Comparison of ENCODE assay signal across 35 cellular contexts in the genomic region with DNA sequence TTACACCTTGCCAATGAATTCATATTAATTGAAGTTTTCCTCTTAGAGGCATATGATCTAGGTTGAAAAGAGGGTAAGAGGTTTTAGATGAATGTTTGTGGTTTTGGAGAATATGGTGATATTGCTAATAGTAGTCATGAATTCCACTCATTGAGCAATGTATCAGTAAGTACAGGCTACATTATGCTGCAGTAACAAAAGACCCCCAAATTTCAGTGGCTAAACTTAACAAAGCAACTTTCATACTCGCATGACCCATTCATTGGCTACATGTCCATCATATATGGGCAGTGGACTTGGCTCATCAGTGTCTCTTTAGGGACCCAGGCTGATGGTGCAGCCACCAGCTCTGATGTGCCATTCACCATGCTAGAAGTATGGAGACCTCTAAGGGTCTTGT.
DNase-seq lines count a peak whose midpoint lies in the region; ATAC-seq, FAIRE-seq and TF ChIP-seq lines count a peak whose summit lies in the region.
"Had no signal": no experiment of that assay in that cellular context is flagged by ENCODE, and none has a peak within 500 bp of the region (broad histone marks: within the 10 kb centered on the region; RNA-seq: fewer than 3 reads in every experiment).

No MANE protein-coding gene starts in this region.

- H3K79me2 ChIP-seq in HepG2 (ENCODE audit: insufficient read depth, low read length): no peaks in the 10 kb centered on the region
- H3K79me2 ChIP-seq in K562 (ENCODE audit: control insufficient read depth, insufficient read depth, low read length): no peaks in the 10 kb centered on the region
- H3K79me2 ChIP-seq in trophoblast cell (ENCODE audit: control insufficient read depth, insufficient read depth, low read length, poor library complexity): no peaks in the 10 kb centered on the region

- no peak overlapping the region for H3K18ac ChIP-seq in trophoblast cell (ENCODE audit: low read length)

- in situ Hi-C loops in HepG2 (cut with HindIII; ENCODE audit: extremely low pct_ligation_motif_present, low pct_unique_long_range_greater_than_20kb): no loop called here
- in situ Hi-C loops in K562 (cut with MboI): no loop called here

- H3K36me3 ChIP-seq in HepG2 (replicated peaks in 1 of 2; ENCODE audit: control insufficient read depth in 1 of 2, insufficient read depth in 2 of 2, low read length in 2 of 2) (no peaks in the 10 kb centered on the region), right lobe of liver (no peaks in the 10 kb centered on the region), HEK293 (ENCODE audit: control insufficient read depth in 2 of 2, insufficient read depth in 1 of 2, low read length in 2 of 2) (no peaks in the 10 kb centered on the region), K562 (ENCODE audit: control insufficient read depth, insufficient read depth, low read length) (no peaks in the 10 kb centered on the region), trophoblast cell (ENCODE audit: control insufficient read depth in 1 of 2, insufficient read depth in 2 of 2, low read length in 2 of 2) (no peaks in the 10 kb centered on the region), lower lobe of right lung (no peaks in the 10 kb centered on the region)
- H3K36me3 ChIP-seq: BE2C; BLaER1; BLaER1 treated with 17β-estradiol and CSF1 and Interleukin-3, amounts not matched to agents 10 nM and 100 nM had no signal

- no peak overlapping the region for H4K8ac ChIP-seq in trophoblast cell (ENCODE audit: low read depth, low read length)

- H3K27ac ChIP-seq in HepG2 (ENCODE audit: extremely low read length, insufficient read depth, low read length): no peak overlapping the region
- no peak overlapping the region for H3K27ac ChIP-seq in right lobe of liver
- H3K27ac ChIP-seq in HEK293 (ENCODE audit: extremely low read depth, low read depth, low read length): no peak overlapping the region
- no peak overlapping the region for H3K27ac ChIP-seq in K562 (ENCODE audit: extremely low read depth, low read depth, low read length)
- H3K27ac ChIP-seq in trophoblast cell (ENCODE audit: low read depth, low read length): no peak overlapping the region
- H3K27ac ChIP-seq in lower lobe of right lung: no peak overlapping the region
- H3K27ac ChIP-seq: 22Rv1; A549; BLaER1; BLaER1 treated with 17β-estradiol and CSF1 and Interleukin-3, amounts not matched to agents 10 nM and 100 nM; C4-2B had no signal

- H3K9me3 ChIP-seq in HepG2 (ENCODE audit: low read length): no peaks in the 10 kb centered on the region
- no peaks in the 10 kb centered on the region for H3K9me3 ChIP-seq in right lobe of liver
- no peaks in the 10 kb centered on the region for H3K9me3 ChIP-seq in HEK293 (ENCODE audit: control insufficient read depth, insufficient read depth, low read depth, low read length)
- no peaks in the 10 kb centered on the region for H3K9me3 ChIP-seq in K562 (replicated peaks; ENCODE audit: control insufficient read depth, insufficient read depth, low read depth, low read length)
- no peaks in the 10 kb centered on the region for H3K9me3 ChIP-seq in trophoblast cell (ENCODE audit: insufficient read depth, low read depth, low read length)
- H3K9me3 ChIP-seq in lower lobe of right lung: no peaks in the 10 kb centered on the region
- H3K9me3 ChIP-seq: BE2C, BLaER1, Caco-2 had no signal

- BruUV-seq in HepG2 (replicated peaks; lab: Mats Ljungman, UMichigan) (no TSS peak), K562 (replicated peaks; lab: Mats Ljungman, UMichigan) (no TSS peak)

- H2AFZ ChIP-seq in HepG2 (ENCODE audit: low read length): no peak overlapping the region
- no peak overlapping the region for H2AFZ ChIP-seq in K562 (ENCODE audit: low read depth, low read length)
- no peak overlapping the region for H2AFZ ChIP-seq in trophoblast cell (ENCODE audit: insufficient read depth, low read length, poor library complexity)

- H3K4me1 ChIP-seq in HepG2 (ENCODE audit: insufficient read depth, low read length): no peaks in the 10 kb centered on the region
- no peaks in the 10 kb centered on the region for H3K4me1 ChIP-seq in right lobe of liver
- peaks cover 11% of the 10 kb centered on the region for H3K4me1 ChIP-seq in HEK293 (ENCODE audit: control insufficient read depth, insufficient read depth, low read length)
- no peaks in the 10 kb centered on the region for H3K4me1 ChIP-seq in K562 (replicated peaks in 1 of 2; ENCODE audit: control insufficient read depth in 2 of 2, insufficient read depth in 2 of 2, low read length in 2 of 2)
- no peaks in the 10 kb centered on the region for H3K4me1 ChIP-seq in trophoblast cell (ENCODE audit: control insufficient read depth in 1 of 2, insufficient read depth in 2 of 2, low read length in 2 of 2)
- H3K4me1 ChIP-seq in lower lobe of right lung: no peaks in the 10 kb centered on the region
- H3K4me1 ChIP-seq: A549, BE2C, Caco-2 had no signal

- H3K9me1 ChIP-seq in K562 (ENCODE audit: control insufficient read depth, insufficient read depth, low read length): no peaks in the 10 kb centered on the region

- no peak overlapping the region for H2BK5ac ChIP-seq in trophoblast cell (ENCODE audit: low read depth, low read length, poor library complexity)

- no peak overlapping the region for H3K9ac ChIP-seq in HepG2 (ENCODE audit: insufficient read depth, low read depth, low read length)
- no peak overlapping the region for H3K9ac ChIP-seq in K562 (ENCODE audit: insufficient read depth in 1 of 2, low read depth in 2 of 2, low read length in 2 of 2)
- peak overlapping the region; percentile 19 for H3K9ac ChIP-seq in trophoblast cell (ENCODE audit: low read length)
- H3K9ac ChIP-seq: BLaER1; BLaER1 treated with 17β-estradiol and CSF1 and Interleukin-3, amounts not matched to agents 10 nM and 100 nM had no signal

- H3K79me1 ChIP-seq in trophoblast cell (ENCODE audit: low read length): no peaks in the 10 kb centered on the region

- DNase-seq in HepG2 (ENCODE audit: low spot score) (no peak), right lobe of liver (no peak), K562 (ENCODE audit: extremely low read depth in 1 of 4, low spot score in 3 of 4) (no peak), trophoblast cell (no peak), lower lobe of right lung (no peak), GM19239 (ENCODE audit: insufficient read length, low spot score) (no peak), NCI-H128 (lab: John Stamatoyannopoulos, UW; ENCODE audit: unreplicated experiment) (no peak)
- DNase-seq: 8988T; ACHN; AML-193; BE2C; C1 segment of cervical spinal cord; Caco-2; Calu3; CD4-positive, alpha-beta memory T cell; CD4-positive, alpha-beta T cell; CD4-positive, CD25-positive, alpha-beta regulatory T cell; CD8-positive, alpha-beta memory T cell; CD8-positive, alpha-beta T cell; COR-L47; DMS 273 treated with DMSO at 0.1 percent for 48 hours; DMS153; DMS53; DMS79; DMS79 treated with DMSO at 0.1 percent for 48 hours; DND-41; EL had no signal

- no peak for TF ChIP-seq RAD21 in HepG2 (CRISPR knock-in tag; IDR thresholded peaks at IDR 0.05)
- no peak for TF ChIP-seq RAD21 in K562 (CRISPR knock-in tag; conservative IDR thresholded peaks at IDR 0.05 in 1 of 2, IDR thresholded peaks at IDR 0.05 in 1 of 2)

- H4K12ac ChIP-seq in trophoblast cell (ENCODE audit: low read depth, low read length): no peak overlapping the region

- H3K4me2 ChIP-seq in HepG2 (ENCODE audit: low read depth, low read length) (no peak overlapping the region), K562 (ENCODE audit: insufficient read depth, low read length) (no peak overlapping the region), trophoblast cell (ENCODE audit: low read length) (no peak overlapping the region)
- H3K4me2 ChIP-seq: A549; BLaER1; BLaER1 treated with 17β-estradiol and CSF1 and Interleukin-3, amounts not matched to agents 10 nM and 100 nM had no signal

- no peak for TF ChIP-seq EP300 in HepG2 (IDR thresholded peaks at IDR 0.05; ENCODE audit: low read depth in 2 of 2, low read length in 2 of 2)
- TF ChIP-seq EP300 in HepG2 (CRISPR knock-in tag; IDR thresholded peaks at IDR 0.05; ENCODE audit: borderline replicate concordance): no peak
- TF ChIP-seq EP300 in K562 (IDR thresholded peaks at IDR 0.05; ENCODE audit: low read length): no peak

- H2AK5ac ChIP-seq in trophoblast cell (ENCODE audit: low read length): no peak overlapping the region

- H3K23ac ChIP-seq in trophoblast cell (ENCODE audit: low read length): no peak overlapping the region

- no peak for ATAC-seq in HepG2
- no peak for ATAC-seq in right lobe of liver
- ATAC-seq in K562: no peak
- ATAC-seq in lower lobe of right lung: no peak
- ATAC-seq: A549; CD8-positive, alpha-beta T cell had no signal

- H3K27me3 ChIP-seq in HepG2 (ENCODE audit: control insufficient read depth in 1 of 2, insufficient read depth in 2 of 2, low read length in 2 of 2) (peaks cover 0 to 10% of the 10 kb centered on the region in 2 experiments; a peak in 2 of 5 replicates), right lobe of liver (no peaks in the 10 kb centered on the region), K562 (ENCODE audit: control insufficient read depth in 2 of 2, insufficient read depth in 2 of 2, low read length in 2 of 2) (peaks cover 11 to 17% of the 10 kb centered on the region in 2 experiments; a peak in 4 of 5 replicates), trophoblast cell (ENCODE audit: insufficient read depth, low read length) (no peaks in the 10 kb centered on the region), lower lobe of right lung (ENCODE audit: low read depth) (peaks cover 17% of the 10 kb centered on the region)
- H3K27me3 ChIP-seq: BE2C had no signal

- FAIRE-seq in HepG2 (lab: Jason Lieb, UNC): no peak
- no peak for FAIRE-seq in K562 (lab: Jason Lieb, UNC)
- FAIRE-seq in GM19239 (lab: Jason Lieb, UNC): no peak
- FAIRE-seq: A204.1, A549, D721Med had no signal

- POLR2A ChIA-PET in HepG2 (lab: Yijun Ruan, JAX): no interaction called here
- POLR2A ChIA-PET in HEK293 (lab: Yijun Ruan, JAX): no interaction called here
- POLR2A ChIA-PET in K562 (lab: Yijun Ruan, JAX): no interaction called here

- no peak overlapping the region for H2BK120ac ChIP-seq in trophoblast cell (ENCODE audit: insufficient read depth, low read length, poor library complexity)

- H2BK12ac ChIP-seq in trophoblast cell (ENCODE audit: low read length): no peak overlapping the region

- no peak overlapping the region for H4K91ac ChIP-seq in trophoblast cell (ENCODE audit: low read depth, low read length)

- no peak for TF ChIP-seq POLR2A in HepG2 (IDR thresholded peaks at IDR 0.05; ENCODE audit: insufficient read depth in 1 of 2, low read depth in 2 of 2, low read length in 2 of 2)
- no peak for TF ChIP-seq POLR2A in right lobe of liver (IDR thresholded peaks at IDR 0.05)
- TF ChIP-seq POLR2A in K562 (conservative IDR thresholded peaks at IDR 0.05): no peak

- no CpG with 5 or more reads among the region's 1 CpG for WGBS in HepG2 (ENCODE audit: low lambda C conversion rate)
- WGBS in right lobe of liver (ENCODE audit: insufficient coverage, low coverage, low lambda C conversion rate, missing lambda C conversion rate): 100% methylated on average over 1 of the region's 1 CpG
- 0% methylated on average over 1 of the region's 1 CpG for WGBS in K562 (ENCODE audit: insufficient coverage, low coverage, missing lambda C conversion rate)
- no CpG with 5 or more reads among the region's 1 CpG for WGBS in trophoblast cell (ENCODE audit: extremely low coverage, insufficient coverage, insufficient read length)

- no peak overlapping the region for H3K14ac ChIP-seq in trophoblast cell (ENCODE audit: low read length)

- no peak overlapping the region for H3K4ac ChIP-seq in trophoblast cell (ENCODE audit: low read depth, low read length)

- no peaks in the 10 kb centered on the region for H4K20me1 ChIP-seq in HepG2 (ENCODE audit: insufficient read depth, low read length)
- H4K20me1 ChIP-seq in K562 (replicated peaks; ENCODE audit: control insufficient read depth, insufficient read depth, low read length): no peaks in the 10 kb centered on the region
- H4K20me1 ChIP-seq: BLaER1; BLaER1 treated with 17β-estradiol and CSF1 and Interleukin-3, amounts not matched to agents 10 nM and 100 nM had no signal

- H3K4me3 ChIP-seq in HepG2 (replicated peaks in 1 of 3; ENCODE audit: insufficient read depth in 1 of 3, low read depth in 2 of 3, low read length in 3 of 3) (no peak overlapping the region), right lobe of liver (no peak overlapping the region), HEK293 (ENCODE audit: low read depth, low read length) (no peak overlapping the region), K562 (no peak overlapping the region), trophoblast cell (ENCODE audit: low read depth, low read length) (no peak overlapping the region), lower lobe of right lung (no peak overlapping the region)
- H3K4me3 ChIP-seq: A549; BLaER1; BLaER1 treated with 17β-estradiol and CSF1 and Interleukin-3, amounts not matched to agents 10 nM and 100 nM had no signal

- TF ChIP-seq CTCF in HepG2 (CRISPR knock-in tag; IDR thresholded peaks at IDR 0.05) (no peak), right lobe of liver (IDR thresholded peaks at IDR 0.05) (no peak), HEK293 (tag by site-specific recombination; IDR thresholded peaks at IDR 0.05) (no peak), K562 (IDR thresholded peaks at IDR 0.05 in 2 of 3, conservative IDR thresholded peaks at IDR 0.05 in 1 of 3; ENCODE audit: insufficient read depth in 2 of 3, low read depth in 1 of 3, low read length in 3 of 3) (no peak), lower lobe of right lung (IDR thresholded peaks at IDR 0.05) (no peak)

- CTCF ChIA-PET in HepG2 (lab: Yijun Ruan, JAX; ENCODE audit: low intra/inter-chr PET ratio, low total read pairs): no interaction called here
- CTCF ChIA-PET in HEK293 (lab: Yijun Ruan, JAX): no interaction called here
- CTCF ChIA-PET in K562 (lab: Yijun Ruan, JAX; ENCODE audit: low intra/inter-chr PET ratio): no interaction called here

- intact Hi-C loops in HepG2 (cut with micrococcal nuclease; ENCODE audit: unreplicated experiment) (no loop called here), right lobe of liver (cut with DNase I) (no loop called here), K562 (cut with micrococcal nuclease) (no loop called here), lower lobe of right lung (cut with DNase I) (no loop called here)

Comparison
In these comparisons a context has a peak if more than half of its experiments do, and no peak if none do; other contexts are left out.
1. Of the 241 proteins assayed by ChIP-seq in both HepG2 and K562: peak only in HepG2: none; only in K562: none; in both: ZNF12; in neither: 240.